8 cellular contexts compared by ENCODE assay signal in the genomic region with DNA sequence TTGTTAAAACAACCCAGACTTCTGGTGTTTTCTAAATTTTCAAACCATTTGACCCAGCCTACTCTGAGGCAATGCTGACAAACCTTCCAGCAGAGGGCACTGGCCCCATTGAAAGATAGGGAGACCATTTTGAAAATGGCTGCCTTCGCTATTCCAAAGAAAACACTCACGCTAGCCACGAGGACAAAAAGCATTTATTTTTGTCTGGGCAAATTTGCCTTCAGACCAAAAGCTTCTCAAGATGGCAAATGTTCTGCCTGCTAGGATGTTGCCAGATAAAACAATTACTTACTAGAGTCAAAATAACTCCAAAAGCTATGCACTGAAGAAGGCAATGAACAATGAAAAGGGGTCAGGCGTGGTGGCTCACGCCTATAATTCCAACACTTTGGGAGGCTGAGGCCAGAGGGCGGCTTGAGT.
A peak's percentile ranks its signal among the peaks of the same experiment; 100 is the strongest.
DNase-seq lines count a peak whose midpoint lies in the region; ATAC-seq and TF ChIP-seq lines count a peak whose summit lies in the region.

No MANE protein-coding gene starts in this region.

- peak overlapping the region; percentile 54 for H3K4me2 ChIP-seq in HCT116 (ENCODE audit: low read length)

- RAD21 ChIA-PET in HCT116 (lab: Charles Lee; ENCODE audit: low non-redundant PET in 1 of 2, low total read pairs in 2 of 2, uncharacterized antibody in 2 of 2, unreplicated experiment in 2 of 2) = no interaction called here

- no peak overlapping the region for H3K9ac ChIP-seq in HCT116 (ENCODE audit: low read length)

- no peaks in the 10 kb centered on the region for H3K9me2 ChIP-seq in HCT116 (ENCODE audit: insufficient read depth)

- peak; percentile 88 for ATAC-seq in HCT116
- peak; percentile 78 for ATAC-seq in left lung
- ATAC-seq in GM21619 (IDR thresholded peaks at IDR 0.05; ENCODE audit: unreplicated experiment) = no peak

- H3K4me3 ChIP-seq in AG10803 (ENCODE audit: low read length) (no peak overlapping the region), HCT116 (replicated peaks in 1 of 2; ENCODE audit: low read depth in 1 of 2, low read length in 2 of 2) (peak overlapping the region; percentile 11 to 24; a peak in 1 of 4 replicates), left lung (no peak overlapping the region), coronary artery (no peak overlapping the region), sigmoid colon (no peak overlapping the region)

- H3K9me3 ChIP-seq in HCT116 (ENCODE audit: control insufficient read depth in 1 of 2, insufficient read depth in 1 of 2, low read depth in 1 of 2, low read length in 2 of 2) (no peaks in the 10 kb centered on the region), left lung (no peaks in the 10 kb centered on the region), sigmoid colon (no peaks in the 10 kb centered on the region)

- CTCF ChIA-PET in HCT116 (lab: Charles Lee) = interaction anchor here (1.6 kb wide), 1 partner anchor 9 kb away, joined by 3 read pairs; no protein-coding TSS in a partner anchor

- H3K36me3 ChIP-seq in HCT116 (ENCODE audit: control insufficient read depth in 1 of 2, insufficient read depth in 2 of 2, low read length in 2 of 2) (no peaks in the 10 kb centered on the region), left lung (no peaks in the 10 kb centered on the region), sigmoid colon (no peaks in the 10 kb centered on the region)

- intact Hi-C loops in HCT116 (cut with micrococcal nuclease) (loop anchor here (2.0 to 10.0 kb wide), 3 partner anchors 323 to 859 kb away; no protein-coding TSS in a partner anchor), left lung (cut with DNase I) (no loop called here), sigmoid colon (cut with DNase I) (no loop called here)

- peak; percentile 70 for TF ChIP-seq RAD21 in HCT116 (IDR thresholded peaks at IDR 0.05; ENCODE audit: low read depth)

- TF ChIP-seq CTCF in AG10803 (conservative IDR thresholded peaks at IDR 0.05; ENCODE audit: low read length) = peak; percentile 58
- TF ChIP-seq CTCF in HCT116 (IDR thresholded peaks at IDR 0.05 in 2 of 3, conservative IDR thresholded peaks at IDR 0.05 in 1 of 3; ENCODE audit: borderline replicate concordance in 1 of 3, insufficient read depth in 1 of 3, low read depth in 2 of 3, low read length in 2 of 3) = peak; percentile 54 to 83 (median 81); a peak in 5 of 6 replicates
- TF ChIP-seq CTCF in VCaP (conservative IDR thresholded peaks at IDR 0.05) = peak; percentile 56
- peak; percentile 13 to 22 for TF ChIP-seq CTCF in left lung (IDR thresholded peaks at IDR 0.05)
- no peak for TF ChIP-seq CTCF in coronary artery (IDR thresholded peaks at IDR 0.05)
- no peak for TF ChIP-seq CTCF in sigmoid colon (IDR thresholded peaks at IDR 0.05)

- peak overlapping the region; percentile 91 for H2AFZ ChIP-seq in HCT116 (ENCODE audit: low read depth, low read length, poor library complexity, severe bottlenecking)

- DNase-seq in AG10803 (ENCODE audit: low read depth) (peak; percentile 15), HCT116 (ENCODE audit: low read depth, low spot score) (peak; percentile 39), left lung (no peak), coronary artery (ENCODE audit: low spot score) (no peak), sigmoid colon (no peak)
- no peak for DNase-seq in effector CD8-positive, alpha-beta T cell (lab: John Stamatoyannopoulos, UW)

- TF ChIP-seq POLR2A in HCT116 (IDR thresholded peaks at IDR 0.05; ENCODE audit: borderline replicate concordance, extremely low read depth, insufficient read depth, insufficient read length) (no peak), sigmoid colon (IDR thresholded peaks at IDR 0.05) (no peak)

- H3K4me1 ChIP-seq in HCT116 (ENCODE audit: control insufficient read depth in 1 of 2, insufficient read depth in 2 of 2, low read length in 2 of 2) (peaks cover 0 to 4% of the 10 kb centered on the region in 2 experiments; a peak in 1 of 4 replicates), left lung (peaks cover 0 to 4% of the 10 kb centered on the region in 2 donors), sigmoid colon (no peaks in the 10 kb centered on the region)

- POLR2A ChIA-PET in HCT116 (lab: Charles Lee) = no interaction called here

- TF ChIP-seq EP300 in sigmoid colon (IDR thresholded peaks at IDR 0.05) = no peak

- H3K27me3 ChIP-seq in HCT116 (ENCODE audit: insufficient read depth, low read length) (0 out of 2 replicates have a peak, but pooled peaks cover 4% of the 10 kb centered on the region), left lung (no peaks in the 10 kb centered on the region), sigmoid colon (no peaks in the 10 kb centered on the region)

- no TSS peak for BruUV-seq in HCT116 (replicated peaks; lab: Mats Ljungman, UMichigan)

- no peaks in the 10 kb centered on the region for H4K20me1 ChIP-seq in HCT116 (ENCODE audit: insufficient read depth)

- 80 to 85% methylated on average over 6 of the region's 6 CpGs for WGBS in sigmoid colon, 2 donors

- H3K79me2 ChIP-seq in HCT116 (ENCODE audit: insufficient read depth, low read length) = no peaks in the 10 kb centered on the region

- H3K27ac ChIP-seq in HCT116 (ENCODE audit: low read depth, low read length) (no peak overlapping the region), VCaP (no peak overlapping the region), left lung (no peak overlapping the region), coronary artery (peak overlapping the region in 1 of 2 donors; percentile 48), sigmoid colon (no peak overlapping the region)

TF ChIP-seq in HCT116, 20 proteins besides CTCF, POLR2A, EP300 and RAD21:
- TF ChIP-seq ZNF274 (IDR thresholded peaks at IDR 0.05; ENCODE audit: low read depth, low read length) = no peak
- peak; percentile 95 for TF ChIP-seq YY1 (IDR thresholded peaks at IDR 0.05; ENCODE audit: extremely low read depth, insufficient replicate concordance, low read depth, low read length)
- TF ChIP-seq, protein P1, sequence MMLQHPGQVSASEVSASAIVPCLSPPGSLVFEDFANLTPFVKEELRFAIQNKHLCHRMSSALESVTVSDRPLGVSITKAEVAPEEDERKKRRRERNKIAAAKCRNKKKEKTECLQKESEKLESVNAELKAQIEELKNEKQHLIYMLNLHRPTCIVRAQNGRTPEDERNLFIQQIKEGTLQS (IDR thresholded peaks at IDR 0.05) = no peak
- TF ChIP-seq SRF (IDR thresholded peaks at IDR 0.05; ENCODE audit: low read depth) = no peak
- no peak for TF ChIP-seq REST (IDR thresholded peaks at IDR 0.05; ENCODE audit: low read depth)

Comparison
In these comparisons a context has a peak if more than half of its experiments do, and no peak if none do; other contexts are left out.
1. DNase-seq: peak in AG10803 (single experiment) and HCT116 (single experiment); none in left lung (0 of 2), coronary artery (single experiment), sigmoid colon (single experiment) and effector CD8-positive, alpha-beta T cell (single experiment).
2. H3K4me3 ChIP-seq: peak in HCT116 (2 of 2); none in AG10803 (single experiment), left lung (0 of 2), coronary artery (single experiment) and sigmoid colon (0 of 4).
3. CTCF ChIP-seq: peak in AG10803 (single experiment), HCT116 (3 of 3), VCaP (single experiment) and left lung (2 of 2); none in coronary artery (single experiment) and sigmoid colon (0 of 4).